In the genomic region with DNA sequence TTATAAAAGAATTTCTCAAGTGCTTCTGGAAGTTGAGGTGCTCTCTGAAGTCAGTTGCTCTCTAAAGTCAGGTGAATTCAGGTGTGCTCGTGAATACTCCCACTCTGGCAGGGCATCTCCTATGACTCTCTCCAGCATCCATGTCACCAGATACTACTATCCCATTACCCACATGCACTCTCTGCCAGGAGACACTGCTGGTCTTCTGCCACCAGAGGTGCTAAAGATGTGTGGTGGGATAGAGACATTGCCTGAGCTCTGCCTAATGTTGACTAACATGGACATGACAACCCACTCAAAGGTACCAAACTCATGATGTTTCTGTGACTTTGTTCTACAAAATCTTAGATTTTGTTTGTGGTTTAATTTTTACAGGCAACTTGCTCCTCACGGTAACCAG, we compare ENCODE assay signal across 13 cellular contexts.
DNase-seq lines count a peak whose midpoint lies in the region; ATAC-seq and TF ChIP-seq lines count a peak whose summit lies in the region.
"Had no signal": no experiment of that assay in that cellular context is flagged by ENCODE, and none has a peak within 500 bp of the region (broad histone marks: within the 10 kb centered on the region; RNA-seq: fewer than 3 reads in every experiment).

No MANE protein-coding gene starts in this region.

- peak; percentile 73 for ATAC-seq in HG03159 (IDR thresholded peaks at IDR 0.05; ENCODE audit: unreplicated experiment)
- ATAC-seq in Right ventricle myocardium inferior = no peak
- ATAC-seq: effector memory CD8-positive, alpha-beta T cell had no signal

- no peak overlapping the region for H3K4me3 Mint-ChIP-seq in osteocyte (ENCODE audit: unreplicated experiment)
- no peak overlapping the region for H3K4me3 Mint-ChIP-seq in activated CD4-positive, alpha-beta T cell treated with anti-CD3 and anti-CD28 coated beads, Interleukin-2, amount 10 ng/mL, durations not matched to agents 7 days and 5 days
- H3K4me3 Mint-ChIP-seq: activated B cell treated with CpG ODN at 0.5 μM for 24 hours; activated naive CD4-positive, alpha-beta T cell treated with anti-CD3 and anti-CD28 coated beads, Interleukin-2, amount 10 ng/mL, durations not matched to agents 7 days and 5 days; effector memory CD8-positive, alpha-beta T cell had no signal

- peak; percentile 13 for DNase-seq in SIG-M5 treated with dmso at 0.1 percent for 504 hours (lab: John Stamatoyannopoulos, UW; ENCODE audit: unreplicated experiment)
- no peak for DNase-seq in SIG-M5 (lab: John Stamatoyannopoulos, UW)
- DNase-seq in osteocyte (ENCODE audit: extremely low spot score, unreplicated experiment) = no peak
- DNase-seq in Right ventricle myocardium inferior (ENCODE audit: missing footprints) = no peak
- DNase-seq in activated CD4-positive, alpha-beta T cell treated with anti-CD3 and anti-CD28 coated beads, Interleukin-2, amount 10 ng/mL, durations not matched to agents 7 days and 5 days = no peak
- DNase-seq in NCI-H524 treated with DMSO at 0.1 percent for 48 hours (lab: John Stamatoyannopoulos, UW) = no peak
- DNase-seq: activated B cell treated with CpG ODN at 0.5 μM for 24 hours; activated naive CD4-positive, alpha-beta T cell treated with anti-CD3 and anti-CD28 coated beads, Interleukin-2, amount 10 ng/mL, durations not matched to agents 7 days and 5 days; effector memory CD8-positive, alpha-beta T cell had no signal

- H3K4me2 ChIP-seq in SU-DHL-6 (ENCODE audit: low read depth, low read length, poor library complexity, severe bottlenecking) = no peak overlapping the region

- no peak overlapping the region for H2AFZ ChIP-seq in SU-DHL-6 (ENCODE audit: low read depth, low read length, severe bottlenecking)
- H2AFZ ChIP-seq: parathyroid adenoma had no signal

- TF ChIP-seq CTCF in SU-DHL-6 (IDR thresholded peaks at IDR 0.05; ENCODE audit: insufficient read depth, low read length, poor library complexity, severe bottlenecking) = peak; percentile 12
- peak; percentile 15 for TF ChIP-seq CTCF in osteocyte (IDR thresholded peaks at IDR 0.05)

- H3K27me3 Mint-ChIP-seq in osteocyte (ENCODE audit: unreplicated experiment) = peaks cover 21% of the 10 kb centered on the region
- peaks cover 8% of the 10 kb centered on the region for H3K27me3 Mint-ChIP-seq in activated CD4-positive, alpha-beta T cell treated with anti-CD3 and anti-CD28 coated beads, Interleukin-2, amount 10 ng/mL, durations not matched to agents 7 days and 5 days

- no peak overlapping the region for H3K27ac ChIP-seq in SU-DHL-6 (ENCODE audit: low read depth, low read length)
- H3K27ac ChIP-seq: parathyroid adenoma had no signal

- no peaks in the 10 kb centered on the region for H3K36me3 Mint-ChIP-seq in osteocyte (ENCODE audit: unreplicated experiment)
- no peaks in the 10 kb centered on the region for H3K36me3 Mint-ChIP-seq in activated CD4-positive, alpha-beta T cell treated with anti-CD3 and anti-CD28 coated beads, Interleukin-2, amount 10 ng/mL, durations not matched to agents 7 days and 5 days (ENCODE audit: low read depth)
- H3K36me3 Mint-ChIP-seq: activated naive CD4-positive, alpha-beta T cell treated with anti-CD3 and anti-CD28 coated beads, Interleukin-2, amount 10 ng/mL, durations not matched to agents 7 days and 5 days had no signal

- intact Hi-C loops in Right ventricle myocardium inferior (cut with DNase I) = no loop called here

- H3K9ac ChIP-seq in SU-DHL-6 (ENCODE audit: low read length) = no peak overlapping the region
- H3K9ac ChIP-seq: parathyroid adenoma had no signal

- H3K4me3 ChIP-seq in SU-DHL-6 (ENCODE audit: insufficient read depth, low read length, poor library complexity, severe bottlenecking) = no peak overlapping the region
- H3K4me3 ChIP-seq: HAP-1 had no signal

- no peaks in the 10 kb centered on the region for H3K27me3 ChIP-seq in SU-DHL-6 (ENCODE audit: low read length)

- H4K20me1 ChIP-seq in SU-DHL-6 (ENCODE audit: low read depth, low read length) = no peaks in the 10 kb centered on the region

- CTCF ChIA-PET in activated CD4-positive, alpha-beta T cell treated with anti-CD3 and anti-CD28 coated beads, Interleukin-2, amount 10 ng/mL, durations not matched to agents 7 days and 5 days (lab: Charles Lee) = no interaction called here

- peaks cover 10% of the 10 kb centered on the region for H3K9me3 Mint-ChIP-seq in osteocyte (ENCODE audit: unreplicated experiment)
- H3K9me3 Mint-ChIP-seq in activated CD4-positive, alpha-beta T cell treated with anti-CD3 and anti-CD28 coated beads, Interleukin-2, amount 10 ng/mL, durations not matched to agents 7 days and 5 days = peaks cover 8% of the 10 kb centered on the region
- H3K9me3 Mint-ChIP-seq: activated naive CD4-positive, alpha-beta T cell treated with anti-CD3 and anti-CD28 coated beads, Interleukin-2, amount 10 ng/mL, durations not matched to agents 7 days and 5 days had no signal

- POLR2A ChIA-PET in activated CD4-positive, alpha-beta T cell treated with anti-CD3 and anti-CD28 coated beads, Interleukin-2, amount 10 ng/mL, durations not matched to agents 7 days and 5 days (lab: Charles Lee) = no interaction called here

- no peaks in the 10 kb centered on the region for H3K36me3 ChIP-seq in SU-DHL-6 (ENCODE audit: low read length)
- H3K36me3 ChIP-seq: HAP-1 had no signal

- no peaks in the 10 kb centered on the region for H3F3A ChIP-seq in SU-DHL-6 (ENCODE audit: insufficient read depth)

- H3K9me3 ChIP-seq in SU-DHL-6 (ENCODE audit: insufficient read depth, low read length) = no peaks in the 10 kb centered on the region

- H3K27ac Mint-ChIP-seq in osteocyte (ENCODE audit: unreplicated experiment) = no peak overlapping the region
- H3K27ac Mint-ChIP-seq in activated CD4-positive, alpha-beta T cell treated with anti-CD3 and anti-CD28 coated beads, Interleukin-2, amount 10 ng/mL, durations not matched to agents 7 days and 5 days = no peak overlapping the region
- H3K27ac Mint-ChIP-seq: activated B cell treated with CpG ODN at 0.5 μM for 24 hours; activated naive CD4-positive, alpha-beta T cell treated with anti-CD3 and anti-CD28 coated beads, Interleukin-2, amount 10 ng/mL, durations not matched to agents 7 days and 5 days; effector memory CD8-positive, alpha-beta T cell had no signal

- H3K4me1 Mint-ChIP-seq in osteocyte (ENCODE audit: unreplicated experiment) = no peaks in the 10 kb centered on the region
- no peaks in the 10 kb centered on the region for H3K4me1 Mint-ChIP-seq in activated CD4-positive, alpha-beta T cell treated with anti-CD3 and anti-CD28 coated beads, Interleukin-2, amount 10 ng/mL, durations not matched to agents 7 days and 5 days
- H3K4me1 Mint-ChIP-seq: activated B cell treated with CpG ODN at 0.5 μM for 24 hours; activated naive CD4-positive, alpha-beta T cell treated with anti-CD3 and anti-CD28 coated beads, Interleukin-2, amount 10 ng/mL, durations not matched to agents 7 days and 5 days had no signal

- H3K9me2 ChIP-seq in SU-DHL-6 (replicated peaks; ENCODE audit: insufficient read depth, low read length) = no peaks in the 10 kb centered on the region

- no peaks in the 10 kb centered on the region for H3K79me2 ChIP-seq in SU-DHL-6 (ENCODE audit: insufficient read depth, low read length)
- H3K79me2 ChIP-seq: parathyroid adenoma had no signal
